ENCODE assay signal across 9 cellular contexts in genomic region chr16:15041260-15042011, GRCh38. TPM values are rescaled to one million over a fixed set of nuclear protein-coding genes. Genes with fewer than 3 reads are reported as not detected.
DNase-seq lines count a peak whose midpoint lies in the region; ATAC-seq, FAIRE-seq and TF ChIP-seq lines count a peak whose summit lies in the region.
"Had no signal": no experiment of that assay in that cellular context is flagged by ENCODE, and none has a peak within 500 bp of the region (broad histone marks: within the 10 kb centered on the region; RNA-seq: fewer than 3 reads in every experiment).

No MANE protein-coding gene starts in this region.

- H3K27ac Mint-ChIP-seq in nephron progenitor cell: peak overlapping the region; percentile 75

- peaks cover 59% of the 10 kb centered on the region for H3K36me3 Mint-ChIP-seq in nephron progenitor cell (ENCODE audit: low read depth)

- peaks cover 6% of the 10 kb centered on the region for H3K4me1 Mint-ChIP-seq in nephron progenitor cell

- no peak overlapping the region for H3K4me3 Mint-ChIP-seq in nephron progenitor cell

- H3K27me3 Mint-ChIP-seq in nephron progenitor cell (ENCODE audit: low read depth, poor library complexity): no peaks in the 10 kb centered on the region

- DNase-seq in AG20443 (ENCODE audit: low spot score): peak; percentile 95
- peak; percentile 74 for DNase-seq in RPMI8226
- DNase-seq in fibroblast of the conjunctiva (ENCODE audit: low read depth): peak; percentile 54
- DNase-seq in nephron progenitor cell: no peak
- DNase-seq in activated CD4-positive, alpha-beta T cell treated with anti-CD3 and anti-CD28 coated beads, Interleukin-2, amount 50 U/mL, for 1 hour: no peak
- no peak for DNase-seq in dermis blood vessel endothelial cell
- DNase-seq in GM12892 (ENCODE audit: insufficient read length): no peak

- no peak for FAIRE-seq in GM12892 (lab: Jason Lieb, UNC)
- FAIRE-seq: TTC549 had no signal

- no peak for TF ChIP-seq CTCF in nephron progenitor cell (IDR thresholded peaks at IDR 0.05)

- TF ChIP-seq POLR2A in GM12892 (IDR thresholded peaks at IDR 0.05; ENCODE audit: low read depth, low read length): no peak

- no peaks in the 10 kb centered on the region for H3K9me3 Mint-ChIP-seq in nephron progenitor cell

- ATAC-seq in GM18498 (IDR thresholded peaks at IDR 0.05; ENCODE audit: unreplicated experiment): no peak

RNA-seq across cellular contexts. Expression of gene NTAN1, which starts 14.4 kb away (rescaled TPM):
- 205 and 235 TPM in 2 replicates for total RNA-seq in dermis blood vessel endothelial cell
- 42.4 TPM for polyA plus RNA-seq in GM12892 (2012; ENCODE audit: missing spikeins)

RNA-seq across cellular contexts. Expression of gene RRN3, which starts 52.6 kb away (rescaled TPM):
- total RNA-seq in dermis blood vessel endothelial cell: 34.3 and 44.2 TPM in 2 replicates
- 22.2 TPM for polyA plus RNA-seq in GM12892 (2012; ENCODE audit: missing spikeins)

Comparison
In these comparisons a context has a peak if more than half of its experiments do, and no peak if none do; other contexts are left out.
1. DNase-seq: peak in AG20443 (single experiment), RPMI8226 (single experiment) and fibroblast of the conjunctiva (single experiment); none in nephron progenitor cell (single experiment), activated CD4-positive, alpha-beta T cell treated with anti-CD3 and anti-CD28 coated beads, Interleukin-2, amount 50 U/mL, for 1 hour (single experiment), dermis blood vessel endothelial cell (single experiment) and GM12892 (single experiment).